ENCODE assay signal across 25 cellular contexts in genomic region chr7:104327534-104327933, GRCh38. TPM values are rescaled to one million over a fixed set of nuclear protein-coding genes. Genes with fewer than 3 reads are reported as not detected.
DNase-seq lines count a peak whose midpoint lies in the region; ATAC-seq and TF ChIP-seq lines count a peak whose summit lies in the region.
"Had no signal": no experiment of that assay in that cellular context is flagged by ENCODE, and none has a peak within 500 bp of the region (broad histone marks: within the 10 kb centered on the region; RNA-seq: fewer than 3 reads in every experiment).

No MANE protein-coding gene starts in this region.

- H2AFZ ChIP-seq in hepatocyte, result no peak overlapping the region

- H3K9me3 Mint-ChIP-seq in neural crest cell, result no peaks in the 10 kb centered on the region
- H3K9me3 Mint-ChIP-seq in activated CD8-positive, alpha-beta T cell treated with anti-CD3 and anti-CD28 coated beads for 36 hours, result no peaks in the 10 kb centered on the region
- H3K9me3 Mint-ChIP-seq: activated naive CD4-positive, alpha-beta T cell treated with anti-CD3 and anti-CD28 coated beads, Interleukin-2, amount 50 U/mL, for 24 hours; stimulated activated effector memory CD8-positive, alpha-beta T cell treated with anti-CD3 and anti-CD28 coated beads, Interleukin-12 subunit alpha, Interleukin-12 subunit beta, amount 100 ng/mL, for 72 hours had no signal

- H3K27me3 ChIP-seq in hepatocyte, result peaks cover 68% of the 10 kb centered on the region
- H3K27me3 ChIP-seq in MG63, result peaks cover 46% of the 10 kb centered on the region
- H3K27me3 ChIP-seq: ascending aorta; BLaER1 treated with 17β-estradiol and CSF1 and Interleukin-3, amounts not matched to agents 10 nM and 100 nM had no signal

- H3K4me2 ChIP-seq in hepatocyte, result peak overlapping the region; percentile 79
- H3K4me2 ChIP-seq: BLaER1 treated with 17β-estradiol and CSF1 and Interleukin-3, amounts not matched to agents 10 nM and 100 nM had no signal

- no peak overlapping the region for H3K27ac Mint-ChIP-seq in neural crest cell (ENCODE audit: unreplicated experiment)
- H3K27ac Mint-ChIP-seq in activated CD8-positive, alpha-beta T cell treated with anti-CD3 and anti-CD28 coated beads for 36 hours, result no peak overlapping the region
- H3K27ac Mint-ChIP-seq: activated naive CD4-positive, alpha-beta T cell treated with anti-CD3 and anti-CD28 coated beads, Interleukin-2, amount 50 U/mL, for 24 hours; naive thymus-derived CD8-positive, alpha-beta T cell; stimulated activated effector memory CD8-positive, alpha-beta T cell treated with anti-CD3 and anti-CD28 coated beads, Interleukin-12 subunit alpha, Interleukin-12 subunit beta, amount 100 ng/mL, for 72 hours had no signal

- intact Hi-C loops in activated CD8-positive, alpha-beta T cell treated with anti-CD3 and anti-CD28 coated beads for 36 hours (cut with micrococcal nuclease), result no loop called here

- peaks cover 10% of the 10 kb centered on the region for H3K4me1 Mint-ChIP-seq in neural crest cell
- H3K4me1 Mint-ChIP-seq in activated CD8-positive, alpha-beta T cell treated with anti-CD3 and anti-CD28 coated beads for 36 hours (ENCODE audit: low read depth), result peaks cover 8% of the 10 kb centered on the region
- H3K4me1 Mint-ChIP-seq: stimulated activated effector memory CD8-positive, alpha-beta T cell treated with anti-CD3 and anti-CD28 coated beads, Interleukin-12 subunit alpha, Interleukin-12 subunit beta, amount 100 ng/mL, for 72 hours had no signal

- ATAC-seq in activated CD8-positive, alpha-beta T cell treated with anti-CD3 and anti-CD28 coated beads for 36 hours, result no peak
- ATAC-seq: left lung; naive thymus-derived CD8-positive, alpha-beta T cell had no signal

- DNase-seq in DMS53 treated with DMSO at 0.1 percent for 48 hours (lab: John Stamatoyannopoulos, UW; ENCODE audit: unreplicated experiment), result peak; percentile 44
- DNase-seq in LNCaP clone FGC (ENCODE audit: low read depth), result peak; percentile 10
- no peak for DNase-seq in hepatocyte (ENCODE audit: low spot score)
- no peak for DNase-seq in neural crest cell (ENCODE audit: low read depth, low spot score)
- DNase-seq in effector CD4-positive, alpha-beta T cell, result no peak
- DNase-seq in MG63, result no peak
- DNase-seq in activated CD8-positive, alpha-beta T cell treated with anti-CD3 and anti-CD28 coated beads for 36 hours, result no peak
- DNase-seq: activated CD4-positive, alpha-beta T cell treated with anti-CD3 and anti-CD28 coated beads for 4 hours; DND-41; KG1; naive thymus-derived CD8-positive, alpha-beta T cell; NCI-H510A; Right ventricle myocardium superior; sigmoid colon; stimulated activated CD4-positive, alpha-beta T cell treated with anti-CD3 and anti-CD28 coated beads, Interleukin-4, amount 100 ng/mL, for 24 hours; trophoblast cell had no signal

- no peaks in the 10 kb centered on the region for H4K20me1 ChIP-seq in hepatocyte (ENCODE audit: insufficient read depth, poor library complexity, severe bottlenecking)
- H4K20me1 ChIP-seq: BLaER1 treated with 17β-estradiol and CSF1 and Interleukin-3, amounts not matched to agents 10 nM and 100 nM had no signal

- H3K4me3 ChIP-seq in LNCaP clone FGC (ENCODE audit: low read depth, low read length) (no peak overlapping the region), hepatocyte (no peak overlapping the region), MG63 (no peak overlapping the region)
- H3K4me3 ChIP-seq: BLaER1 treated with 17β-estradiol and CSF1 and Interleukin-3, amounts not matched to agents 10 nM and 100 nM; left lung had no signal

- H3K4me3 Mint-ChIP-seq in neural crest cell, result peak overlapping the region; percentile 83
- H3K4me3 Mint-ChIP-seq in activated CD8-positive, alpha-beta T cell treated with anti-CD3 and anti-CD28 coated beads for 36 hours, result no peak overlapping the region
- H3K4me3 Mint-ChIP-seq: activated naive CD4-positive, alpha-beta T cell treated with anti-CD3 and anti-CD28 coated beads, Interleukin-2, amount 50 U/mL, for 24 hours; stimulated activated effector memory CD8-positive, alpha-beta T cell treated with anti-CD3 and anti-CD28 coated beads, Interleukin-12 subunit alpha, Interleukin-12 subunit beta, amount 100 ng/mL, for 72 hours had no signal

- peaks cover 6% of the 10 kb centered on the region for H3K4me1 ChIP-seq in hepatocyte (ENCODE audit: insufficient read depth)
- H3K4me1 ChIP-seq: ascending aorta had no signal

- TF ChIP-seq CTCF in LNCaP clone FGC (IDR thresholded peaks at IDR 0.05; ENCODE audit: control insufficient read depth, extremely low read depth, insufficient read depth) (no peak), hepatocyte (IDR thresholded peaks at IDR 0.05; ENCODE audit: poor library complexity) (no peak), neural crest cell (conservative IDR thresholded peaks at IDR 0.05) (no peak)
- TF ChIP-seq CTCF in activated CD8-positive, alpha-beta T cell treated with anti-CD3 and anti-CD28 coated beads for 36 hours (IDR thresholded peaks at IDR 0.05), result no peak

- no peak overlapping the region for H3K27ac ChIP-seq in hepatocyte
- H3K27ac ChIP-seq: ascending aorta; BLaER1 treated with 17β-estradiol and CSF1 and Interleukin-3, amounts not matched to agents 10 nM and 100 nM; left lung; sigmoid colon had no signal

- 51% methylated on average over 7 of the region's 7 CpGs for WGBS in hepatocyte (ENCODE audit: low lambda C conversion rate, missing lambda C conversion rate)

- no peaks in the 10 kb centered on the region for H3K36me3 Mint-ChIP-seq in neural crest cell (ENCODE audit: low read depth)
- no peaks in the 10 kb centered on the region for H3K36me3 Mint-ChIP-seq in activated CD8-positive, alpha-beta T cell treated with anti-CD3 and anti-CD28 coated beads for 36 hours (ENCODE audit: low read depth)
- H3K36me3 Mint-ChIP-seq: activated naive CD4-positive, alpha-beta T cell treated with anti-CD3 and anti-CD28 coated beads, Interleukin-2, amount 50 U/mL, for 24 hours had no signal

- peaks cover 93% of the 10 kb centered on the region for H3K27me3 Mint-ChIP-seq in neural crest cell (ENCODE audit: low read depth)
- peaks cover 51% of the 10 kb centered on the region for H3K27me3 Mint-ChIP-seq in activated CD8-positive, alpha-beta T cell treated with anti-CD3 and anti-CD28 coated beads for 36 hours

- H3K9me3 ChIP-seq in hepatocyte (ENCODE audit: low read depth) (no peaks in the 10 kb centered on the region), MG63 (no peaks in the 10 kb centered on the region)
- H3K9me3 ChIP-seq: ascending aorta, left lung, sigmoid colon had no signal

- POLR2A ChIA-PET in activated CD8-positive, alpha-beta T cell treated with anti-CD3 and anti-CD28 coated beads for 36 hours (lab: Charles Lee), result no interaction called here

- no peaks in the 10 kb centered on the region for H3K36me3 ChIP-seq in hepatocyte (replicated peaks; ENCODE audit: insufficient read depth, low read depth)
- no peaks in the 10 kb centered on the region for H3K36me3 ChIP-seq in MG63
- H3K36me3 ChIP-seq: ascending aorta; BLaER1 treated with 17β-estradiol and CSF1 and Interleukin-3, amounts not matched to agents 10 nM and 100 nM; left lung; sigmoid colon had no signal

- no peaks in the 10 kb centered on the region for H3K9me2 ChIP-seq in hepatocyte (replicated peaks; ENCODE audit: insufficient read depth)

- H3K79me2 ChIP-seq in hepatocyte, result no peaks in the 10 kb centered on the region

- CTCF ChIA-PET in activated CD8-positive, alpha-beta T cell treated with anti-CD3 and anti-CD28 coated beads for 36 hours (lab: Charles Lee), result no interaction called here

RNA-seq across cellular contexts. Expression of gene LHFPL3, which starts 0.9 kb away (rescaled TPM):
- total RNA-seq in hepatocyte (not detected in 2 replicates), neural crest cell (not detected in 2 replicates)
- polyA plus RNA-seq in hepatocyte, result 0.43 TPM in 1 of 2 replicates, not detected in the other
- not detected in 2 replicates for total RNA-seq in MG63 (2014; rRNA removed; shearing (Covaris generic); ENCODE audit: low replicate concordance)
- not detected for total RNA-seq in activated CD8-positive, alpha-beta T cell treated with anti-CD3 and anti-CD28 coated beads for 36 hours
- total RNA-seq: ascending aorta; left lung; mesenteric fat pad; naive thymus-derived CD8-positive, alpha-beta T cell; posterior vena cava; Right ventricle myocardium superior; subcutaneous adipose tissue; T-helper 2 cell treated with Interferon-gamma antibody and Interleukin-4, amounts not matched to agents 100 ng/mL and 5 ng/mL, for 36 hours had no signal
- polyA plus RNA-seq: naive thymus-derived CD8-positive, alpha-beta T cell had no signal

Comparison
In these comparisons a context has a peak if more than half of its experiments do, and no peak if none do; other contexts are left out.
1. DNase-seq: peak in DMS53 treated with DMSO at 0.1 percent for 48 hours (single experiment) and LNCaP clone FGC (single experiment); none in hepatocyte (single experiment), neural crest cell (single experiment), effector CD4-positive, alpha-beta T cell (single experiment), MG63 (single experiment) and activated CD8-positive, alpha-beta T cell treated with anti-CD3 and anti-CD28 coated beads for 36 hours (single experiment).